In genomic region chr12:108616359-108616758, GRCh38 we compare ENCODE assay signal across 1 cellular context.
TF ChIP-seq lines count a peak whose summit lies in the region.

No MANE protein-coding gene starts in this region.

TF ChIP-seq in GM12878, 131 proteins besides CTCF, POLR2A, EP300 and RAD21:
- no peak for TF ChIP-seq IRF4 (IDR thresholded peaks at IDR 0.05; ENCODE audit: low read depth, low read length)
- TF ChIP-seq RFX5 (IDR thresholded peaks at IDR 0.05; ENCODE audit: low read depth, low read length), result no peak
- peak; percentile 76 for TF ChIP-seq HDGF (IDR thresholded peaks at IDR 0.05)
